ENCODE assay signal across 3 cellular contexts in genomic region chr3:49841126-49841525, GRCh38.
TF ChIP-seq lines count a peak whose summit lies in the region.

No MANE protein-coding gene starts in this region.

TF ChIP-seq in A549, 52 proteins besides CTCF, POLR2A, EP300 and RAD21:
- no peak for TF ChIP-seq HOXB5 (CRISPR knock-in tag; IDR thresholded peaks at IDR 0.05)
- peak; percentile 44; the same call in 2 of the 3 replicates for TF ChIP-seq SMC3 (IDR thresholded peaks at IDR 0.05)

TF ChIP-seq in HEK293, 187 proteins besides CTCF, POLR2A, EP300 and RAD21:
- peak; percentile 20 for TF ChIP-seq ZNF654 (tag by site-specific recombination; IDR thresholded peaks at IDR 0.05; ENCODE audit: low read depth)
- TF ChIP-seq ZFHX2 (tag by site-specific recombination; conservative IDR thresholded peaks at IDR 0.05), result no peak

TF ChIP-seq in GM12878, 131 proteins besides CTCF, POLR2A, EP300 and RAD21:
- TF ChIP-seq SMC3 (IDR thresholded peaks at IDR 0.05; ENCODE audit: borderline replicate concordance, low read length) (peak; percentile 37; the same call in 1 of the 2 replicates), E2F4 (IDR thresholded peaks at IDR 0.05; ENCODE audit: low read depth, low read length) (no peak)
